Comparison of ENCODE assay signal across 34 cellular contexts in genomic region chr20:8326899-8327298, GRCh38.
"Had no signal": no experiment of that assay in that cellular context is flagged by ENCODE, and none has a peak within 500 bp of the region (broad histone marks: within the 10 kb centered on the region; RNA-seq: fewer than 3 reads in every experiment).

No MANE protein-coding gene starts in this region.

- H3K27me3 ChIP-seq: MG63 had no signal

- H3K9me3 ChIP-seq: MG63 had no signal

- H3K4me3 ChIP-seq: MG63 had no signal

- DNase-seq: Karpas-422, Kasumi-1, MG63, MM.1S, MV-4-11, NCI-H1048, NCI-H1092, NCI-H1092 treated with DMSO at 0.1 percent for 48 hours, NCI-H1105, NCI-H1105 treated with DMSO at 0.1 percent for 48 hours, NCI-H1417, NCI-H1417 treated with DMSO at 0.1 percent for 48 hours, NCI-H1436, NCI-H1436 treated with DMSO at 0.1 percent for 48 hours, NCI-H146, NCI-H1694, NCI-H1694 treated with DMSO at 0.1 percent for 48 hours, NCI-H187, NCI-H187 treated with DMSO at 0.1 percent for 48 hours, NCI-H1930, NCI-H2029, NCI-H2029 treated with DMSO at 0.1 percent for 48 hours, NCI-H2081, NCI-H2081 treated with DMSO at 0.1 percent for 48 hours, NCI-H2107, NCI-H2171, NCI-H2171 treated with DMSO at 0.1 percent for 48 hours, NCI-H2227 treated with DMSO at 0.1 percent for 48 hours, NCI-H226, NCI-H345, NCI-H446, NCI-H446 treated with DMSO at 0.1 percent for 48 hours, NCI-H510A, NCI-H510A treated with DMSO at 0.1 percent for 48 hours had no signal

- H3K36me3 ChIP-seq: MG63 had no signal
